23 cellular contexts compared by ENCODE assay signal in the genomic region with DNA sequence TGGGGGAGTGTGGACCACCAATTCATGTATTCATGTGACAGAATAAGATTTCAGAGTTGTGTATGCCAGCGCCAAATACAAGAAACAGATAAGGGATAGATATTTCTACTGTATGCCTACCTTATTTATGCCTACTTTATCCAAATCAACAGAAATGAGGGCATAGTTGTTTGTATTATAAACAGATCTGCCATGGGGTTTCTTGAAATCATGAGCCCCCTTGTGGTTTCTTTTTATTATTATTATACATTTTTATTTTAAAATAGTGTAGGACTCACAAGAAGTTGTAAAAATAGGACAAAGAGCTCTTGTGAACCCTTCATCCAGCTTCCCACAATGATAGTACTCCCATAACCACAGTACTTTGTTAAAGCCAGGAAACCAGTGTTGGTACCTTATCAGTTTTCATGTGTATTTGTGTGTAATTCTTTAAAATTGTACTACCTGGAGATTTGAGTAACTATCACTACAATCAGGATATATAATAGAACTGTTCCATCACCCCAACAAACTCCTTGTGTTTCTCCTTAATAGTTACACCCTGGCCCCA.
A peak's percentile ranks its signal among the peaks of the same experiment; 100 is the strongest.
DNase-seq lines count a peak whose midpoint lies in the region; ATAC-seq, FAIRE-seq and TF ChIP-seq lines count a peak whose summit lies in the region.
"Had no signal": no experiment of that assay in that cellular context is flagged by ENCODE, and none has a peak within 500 bp of the region (broad histone marks: within the 10 kb centered on the region; RNA-seq: fewer than 3 reads in every experiment).

No MANE protein-coding gene starts in this region.

- TF ChIP-seq EP300 in HepG2 (IDR thresholded peaks at IDR 0.05; ENCODE audit: low read depth in 2 of 2, low read length in 2 of 2) = no peak
- no peak for TF ChIP-seq EP300 in HepG2 (CRISPR knock-in tag; IDR thresholded peaks at IDR 0.05; ENCODE audit: borderline replicate concordance)

- H2BK5ac ChIP-seq in mesenchymal stem cell (ENCODE audit: low read depth, low read length, poor library complexity, severe bottlenecking) = no peak overlapping the region

- H3K23ac ChIP-seq in mesenchymal stem cell (ENCODE audit: low read length in 2 of 2) = no peak overlapping the region

- H3K27ac Mint-ChIP-seq in type B pancreatic cell = no peak overlapping the region
- H3K27ac Mint-ChIP-seq: activated CD8-positive, alpha-beta T cell treated with anti-CD3 and anti-CD28 coated beads for 36 hours; activated naive CD8-positive, alpha-beta T cell; activated T-cell treated with anti-CD3 and anti-CD28 coated beads, Interleukin-2, amount 50 U/mL, for 72 hours had no signal

- H3K4me2 ChIP-seq in HepG2 (ENCODE audit: low read depth, low read length) (peak overlapping the region; percentile 81), mesenchymal stem cell (ENCODE audit: low read length, poor library complexity, severe bottlenecking) (no peak overlapping the region)

- no peak for DNase-seq in HepG2 (ENCODE audit: low spot score)
- DNase-seq in right lobe of liver = no peak
- DNase-seq in OCI-M1 (lab: John Stamatoyannopoulos, UW) = peak; percentile 6
- DNase-seq in choroid plexus epithelial cell (ENCODE audit: low read depth) = no peak
- no peak for DNase-seq in type B pancreatic cell (ENCODE audit: extremely low spot score, unreplicated experiment)
- DNase-seq in mesenchymal stem cell = no peak
- no peak for DNase-seq in uterus
- no peak for DNase-seq in effector CD8-positive, alpha-beta T cell (lab: John Stamatoyannopoulos, UW)
- DNase-seq: activated CD8-positive, alpha-beta T cell treated with anti-CD3 and anti-CD28 coated beads for 36 hours; activated T-cell treated with anti-CD3 and anti-CD28 coated beads, Interleukin-2, amount 50 U/mL, for 72 hours; body of pancreas; CD4-positive, CD25-positive, alpha-beta regulatory T cell; DMS79; mammary epithelial cell; naive B cell; NCI-H1105; NCI-H69; stimulated activated CD4-positive, alpha-beta T cell treated with anti-CD3 and anti-CD28 coated beads, Interleukin-4, amount 100 ng/mL, for 1 hour; T1000 had no signal

- ATAC-seq in HepG2 (no peak), right lobe of liver (no peak)
- ATAC-seq: activated CD8-positive, alpha-beta T cell treated with anti-CD3 and anti-CD28 coated beads for 36 hours; activated T-cell treated with anti-CD3 and anti-CD28 coated beads, Interleukin-2, amount 50 U/mL, for 72 hours; body of pancreas had no signal

- TF ChIP-seq POLR2A in HepG2 (IDR thresholded peaks at IDR 0.05; ENCODE audit: insufficient read depth in 1 of 2, low read depth in 2 of 2, low read length in 2 of 2) (no peak), right lobe of liver (IDR thresholded peaks at IDR 0.05) (no peak), uterus (IDR thresholded peaks at IDR 0.05) (no peak)

- no peaks in the 10 kb centered on the region for H3K9me3 Mint-ChIP-seq in type B pancreatic cell
- H3K9me3 Mint-ChIP-seq: activated CD8-positive, alpha-beta T cell treated with anti-CD3 and anti-CD28 coated beads for 36 hours; activated T-cell treated with anti-CD3 and anti-CD28 coated beads, Interleukin-2, amount 50 U/mL, for 72 hours; CD4-positive, CD25-positive, alpha-beta regulatory T cell; naive B cell had no signal

- no peak overlapping the region; a peak in 1 of 6 replicates for H3K4me3 ChIP-seq in HepG2 (replicated peaks in 1 of 3; ENCODE audit: insufficient read depth in 1 of 3, low read depth in 2 of 3, low read length in 3 of 3)
- no peak overlapping the region for H3K4me3 ChIP-seq in right lobe of liver
- H3K4me3 ChIP-seq in choroid plexus epithelial cell (ENCODE audit: low read depth, low read length) = no peak overlapping the region
- H3K4me3 ChIP-seq in mesenchymal stem cell (ENCODE audit: insufficient read depth in 1 of 2, low read depth in 1 of 2, low read length in 2 of 2) = no peak overlapping the region
- H3K4me3 ChIP-seq in uterus = no peak overlapping the region
- H3K4me3 ChIP-seq: body of pancreas, skin epidermis, vagina had no signal

- H3K4me3 Mint-ChIP-seq in type B pancreatic cell = no peak overlapping the region
- H3K4me3 Mint-ChIP-seq: activated CD8-positive, alpha-beta T cell treated with anti-CD3 and anti-CD28 coated beads for 36 hours; activated naive CD8-positive, alpha-beta T cell; activated T-cell treated with anti-CD3 and anti-CD28 coated beads, Interleukin-2, amount 50 U/mL, for 72 hours; naive B cell had no signal

- FAIRE-seq in HepG2 (lab: Jason Lieb, UNC) = no peak
- FAIRE-seq: frontal cortex had no signal

- H3K27me3 Mint-ChIP-seq in type B pancreatic cell = no peaks in the 10 kb centered on the region
- H3K27me3 Mint-ChIP-seq: activated CD8-positive, alpha-beta T cell treated with anti-CD3 and anti-CD28 coated beads for 36 hours; activated naive CD8-positive, alpha-beta T cell; CD4-positive, CD25-positive, alpha-beta regulatory T cell; naive B cell had no signal

- no TSS peak for BruUV-seq in HepG2 (replicated peaks; lab: Mats Ljungman, UMichigan)

- H2BK15ac ChIP-seq in mesenchymal stem cell (ENCODE audit: low read depth, poor library complexity, severe bottlenecking) = no peak overlapping the region

- H3K9ac ChIP-seq in HepG2 (ENCODE audit: insufficient read depth, low read depth, low read length) = peak overlapping the region; percentile 3; the same call in 1 of the 2 replicates
- H3K9ac ChIP-seq in mesenchymal stem cell (ENCODE audit: low read length) = no peak overlapping the region

- POLR2A ChIA-PET in HepG2 (lab: Yijun Ruan, JAX) = interaction anchor here (1.4 to 5.9 kb wide), 7 partner anchors 13 to 64 kb away, joined by 5 to 70 read pairs (median 20); no protein-coding TSS in a partner anchor

- H2AK5ac ChIP-seq in mesenchymal stem cell (ENCODE audit: low read length, severe bottlenecking) = no peak overlapping the region

- H3K27me3 ChIP-seq in HepG2 (ENCODE audit: control insufficient read depth in 1 of 2, insufficient read depth in 2 of 2, low read length in 2 of 2) = no peaks in the 10 kb centered on the region; a peak in 1 of 5 replicates
- no peaks in the 10 kb centered on the region for H3K27me3 ChIP-seq in right lobe of liver
- peaks cover 0 to 7% of the 10 kb centered on the region in 2 experiments for H3K27me3 ChIP-seq in mesenchymal stem cell (ENCODE audit: control insufficient read depth in 1 of 2, insufficient read depth in 1 of 2, low read length in 2 of 2)
- no peaks in the 10 kb centered on the region for H3K27me3 ChIP-seq in uterus
- H3K27me3 ChIP-seq: body of pancreas, vagina had no signal

- peaks cover 26% of the 10 kb centered on the region for H3K79me2 ChIP-seq in HepG2 (ENCODE audit: insufficient read depth, low read length)

- H2BK12ac ChIP-seq in mesenchymal stem cell (ENCODE audit: low read length in 2 of 2) = peak overlapping the region in 1 of 2 experiments; percentile 38

- H3K4ac ChIP-seq in mesenchymal stem cell (ENCODE audit: low read depth in 1 of 2, low read length in 2 of 2) = no peak overlapping the region

- no peaks in the 10 kb centered on the region for H3K9me3 ChIP-seq in HepG2 (ENCODE audit: low read length)
- no peaks in the 10 kb centered on the region for H3K9me3 ChIP-seq in right lobe of liver
- no peaks in the 10 kb centered on the region for H3K9me3 ChIP-seq in mesenchymal stem cell (ENCODE audit: control insufficient read depth, low read length)
- H3K9me3 ChIP-seq in uterus = no peaks in the 10 kb centered on the region
- H3K9me3 ChIP-seq: body of pancreas, vagina had no signal

- intact Hi-C loops in HepG2 (cut with micrococcal nuclease; ENCODE audit: unreplicated experiment) (loop anchor here (1.0 to 5.0 kb wide), 3 partner anchors 62 to 108 kb away; no protein-coding TSS in a partner anchor), right lobe of liver (cut with DNase I) (loop anchor here in 1 of 2 donors (10.0 kb wide), 1 partner anchor 61 kb away; no protein-coding TSS in a partner anchor), uterus (cut with DNase I; ENCODE audit: low total_unique reads) (no loop called here)

- peak overlapping the region; percentile 95 for H3K27ac ChIP-seq in HepG2 (ENCODE audit: extremely low read length, insufficient read depth, low read length)
- H3K27ac ChIP-seq in right lobe of liver = peak overlapping the region in 1 of 3 donors; percentile 22
- H3K27ac ChIP-seq in mesenchymal stem cell (ENCODE audit: low read length, poor library complexity, severe bottlenecking) = no peak overlapping the region
- H3K27ac ChIP-seq in uterus = no peak overlapping the region
- H3K27ac ChIP-seq: body of pancreas, skin epidermis, vagina had no signal

- peaks cover 66% of the 10 kb centered on the region for H3K4me1 ChIP-seq in HepG2 (ENCODE audit: insufficient read depth, low read length)
- peaks cover 0 to 27% (median 2%) of the 10 kb centered on the region in 4 donors for H3K4me1 ChIP-seq in right lobe of liver
- peaks cover 18% of the 10 kb centered on the region for H3K4me1 ChIP-seq in mesenchymal stem cell (ENCODE audit: control insufficient read depth, insufficient read depth, low read depth, low read length)
- no peaks in the 10 kb centered on the region for H3K4me1 ChIP-seq in uterus
- H3K4me1 ChIP-seq: vagina had no signal

- CTCF ChIA-PET in HepG2 (lab: Yijun Ruan, JAX; ENCODE audit: low intra/inter-chr PET ratio, low total read pairs) = interaction anchor here (1.2 kb wide), 1 partner anchor 57 kb away, joined by 5 read pairs; no protein-coding TSS in a partner anchor

- no peak overlapping the region for H3K18ac ChIP-seq in mesenchymal stem cell (ENCODE audit: low read depth in 1 of 2, low read length in 2 of 2)

- TF ChIP-seq CTCF in HepG2 (CRISPR knock-in tag; IDR thresholded peaks at IDR 0.05) (no peak), right lobe of liver (IDR thresholded peaks at IDR 0.05) (no peak), choroid plexus epithelial cell (conservative IDR thresholded peaks at IDR 0.05; ENCODE audit: low read depth, low read length) (peak; percentile 13), type B pancreatic cell (conservative IDR thresholded peaks at IDR 0.05) (peak; percentile 43), uterus (IDR thresholded peaks at IDR 0.05) (no peak)

- no peak overlapping the region for H3K14ac ChIP-seq in mesenchymal stem cell (ENCODE audit: low read length in 2 of 2)

- no peak overlapping the region for H4K8ac ChIP-seq in mesenchymal stem cell (ENCODE audit: low read length)

- H4K20me1 ChIP-seq in HepG2 (ENCODE audit: insufficient read depth, low read length) = no peaks in the 10 kb centered on the region

- no peak overlapping the region for H2AFZ ChIP-seq in HepG2 (ENCODE audit: low read length)
- no peak overlapping the region for H2AFZ ChIP-seq in mesenchymal stem cell (ENCODE audit: low read depth, low read length)

- H3K79me1 ChIP-seq in mesenchymal stem cell (replicated peaks; ENCODE audit: low read length, poor library complexity, severe bottlenecking) = peaks cover 36% of the 10 kb centered on the region

- H3K4me1 Mint-ChIP-seq in type B pancreatic cell (ENCODE audit: unreplicated experiment) = peaks cover 66% of the 10 kb centered on the region

- no peak for TF ChIP-seq RAD21 in HepG2 (CRISPR knock-in tag; IDR thresholded peaks at IDR 0.05)

- 100% methylated on average over 1 of the region's 1 CpG for WGBS in HepG2 (ENCODE audit: low lambda C conversion rate)
- 100% methylated on average over 1 of the region's 1 CpG for WGBS in right lobe of liver (ENCODE audit: insufficient coverage, low coverage, low lambda C conversion rate, missing lambda C conversion rate)
- WGBS in mesenchymal stem cell = no CpG with 5 or more reads among the region's 1 CpG

- peaks cover 5 to 8% of the 10 kb centered on the region in 2 experiments; a peak in 3 of 5 replicates for H3K36me3 ChIP-seq in HepG2 (replicated peaks in 1 of 2; ENCODE audit: control insufficient read depth in 1 of 2, insufficient read depth in 2 of 2, low read length in 2 of 2)
- no peaks in the 10 kb centered on the region for H3K36me3 ChIP-seq in right lobe of liver
- peaks cover 0 to 2% of the 10 kb centered on the region in 2 experiments for H3K36me3 ChIP-seq in mesenchymal stem cell (ENCODE audit: control insufficient read depth in 1 of 2, insufficient read depth in 2 of 2, low read depth in 1 of 2, low read length in 2 of 2)
- H3K36me3 ChIP-seq in uterus = no peaks in the 10 kb centered on the region
- H3K36me3 ChIP-seq: vagina had no signal

- no peak overlapping the region for H4K91ac ChIP-seq in mesenchymal stem cell (ENCODE audit: low read length)

- in situ Hi-C loops in HepG2 (cut with HindIII; ENCODE audit: extremely low pct_ligation_motif_present, low pct_unique_long_range_greater_than_20kb) = no loop called here

- peaks cover 9% of the 10 kb centered on the region for H3K36me3 Mint-ChIP-seq in type B pancreatic cell
- H3K36me3 Mint-ChIP-seq: activated naive CD8-positive, alpha-beta T cell; naive B cell had no signal

- H2BK120ac ChIP-seq in mesenchymal stem cell (ENCODE audit: low read depth, low read length) = no peak overlapping the region

Comparison
In these comparisons a context has a peak if more than half of its experiments do, and no peak if none do; other contexts are left out.
1. CTCF ChIP-seq: peak in choroid plexus epithelial cell (single experiment) and type B pancreatic cell (single experiment); none in HepG2 (single experiment), right lobe of liver (0 of 4) and uterus (0 of 4).